ENCODE assay signal across 14 cellular contexts in genomic region chr2:198640463-198640862, GRCh38.
A peak's percentile ranks its signal among the peaks of the same experiment; 100 is the strongest.
DNase-seq lines count a peak whose midpoint lies in the region; ATAC-seq and TF ChIP-seq lines count a peak whose summit lies in the region.
"Had no signal": no experiment of that assay in that cellular context is flagged by ENCODE, and none has a peak within 500 bp of the region (broad histone marks: within the 10 kb centered on the region; RNA-seq: fewer than 3 reads in every experiment).

No MANE protein-coding gene starts in this region.

- H4K91ac ChIP-seq in IMR-90 (ENCODE audit: insufficient read depth, low read depth, low read length) = no peak overlapping the region

- H3K27me3 ChIP-seq in GM23248 (replicated peaks; ENCODE audit: insufficient read depth) (no peaks in the 10 kb centered on the region), IMR-90 (ENCODE audit: control insufficient read depth, insufficient read depth, low read length) (no peaks in the 10 kb centered on the region)

- CTCF ChIA-PET in IMR-90 (lab: Yijun Ruan, JAX) = interaction anchor here (0.6 to 1.1 kb wide), 3 partner anchors 17 to 259 kb away, joined by 3 to 4 read pairs (median 4); no protein-coding TSS in a partner anchor

- POLR2A ChIA-PET in IMR-90 (lab: Charles Lee; ENCODE audit: unreplicated experiment) = no interaction called here

- H3K4me2 ChIP-seq in GM23248 (ENCODE audit: unreplicated experiment) (no peak overlapping the region), IMR-90 (ENCODE audit: low read depth, low read length) (no peak overlapping the region)

- intact Hi-C loops in IMR-90 (cut with micrococcal nuclease) (no loop called here), left colon (cut with DNase I, micrococcal nuclease) (no loop called here)

- no peaks in the 10 kb centered on the region for H3K79me1 ChIP-seq in IMR-90 (ENCODE audit: low read depth in 1 of 2, low read length in 2 of 2)

- no peak overlapping the region for H4K8ac ChIP-seq in IMR-90 (ENCODE audit: low read depth in 2 of 2, low read length in 2 of 2)

- H3F3A ChIP-seq in GM23248 (ENCODE audit: insufficient read depth) = peaks cover 11% of the 10 kb centered on the region; the same call in 1 of the 2 replicates

- H2BK20ac ChIP-seq in IMR-90 (ENCODE audit: low read depth, low read length) = peak overlapping the region; percentile 51; the same call in 1 of the 2 replicates

- dilution Hi-C loops in IMR-90 (cut with HindIII; ENCODE audit: low sequenced_read_pairs, unreplicated experiment) = no loop called here

- H2BK5ac ChIP-seq in IMR-90 (ENCODE audit: low read depth, low read length, poor library complexity, severe bottlenecking) = no peak overlapping the region

- H3K4me1 ChIP-seq in GM23248 (ENCODE audit: insufficient read depth) (0 out of 2 replicates have a peak, but pooled peaks cover 12% of the 10 kb centered on the region), IMR-90 (ENCODE audit: control insufficient read depth, insufficient read depth, low read length) (no peaks in the 10 kb centered on the region)

- H3K9ac ChIP-seq in GM23248 = no peak overlapping the region
- no peak overlapping the region for H3K9ac ChIP-seq in IMR-90 (ENCODE audit: low read depth, low read length)

- no TSS peak for BruUV-seq in IMR-90 (replicated peaks; lab: Mats Ljungman, UMichigan)

- 0 out of 2 replicates have a peak, but pooled peaks cover 4% of the 10 kb centered on the region for H3K9me2 ChIP-seq in GM23248 (ENCODE audit: insufficient read depth)

- H3K9me1 ChIP-seq in IMR-90 (ENCODE audit: insufficient read depth, low read length) = no peaks in the 10 kb centered on the region

- H3K23ac ChIP-seq in IMR-90 (ENCODE audit: low read depth, low read length) = no peak overlapping the region

- H3K14ac ChIP-seq in IMR-90 (replicated peaks; ENCODE audit: low read depth, low read length) = no peak overlapping the region

- H2BK15ac ChIP-seq in IMR-90 (ENCODE audit: low read depth, low read length) = no peak overlapping the region

- no peaks in the 10 kb centered on the region for H4K20me1 ChIP-seq in GM23248 (ENCODE audit: insufficient read depth)
- no peaks in the 10 kb centered on the region for H4K20me1 ChIP-seq in IMR-90 (ENCODE audit: insufficient read depth, low read length)

- 0 out of 2 replicates have a peak overlapping the region, but pooled peaks have one; percentile 10 for H2BK120ac ChIP-seq in IMR-90 (ENCODE audit: low read depth, low read length)

- H3K18ac ChIP-seq in IMR-90 (ENCODE audit: low read depth, low read length) = no peak overlapping the region; the same call in 1 of the 2 replicates

- H3K4me3 ChIP-seq in GM23248 = no peak overlapping the region
- H3K4me3 ChIP-seq in IMR-90 (ENCODE audit: insufficient read depth, low read depth, low read length) = no peak overlapping the region

- H3K9me3 ChIP-seq in GM23248 (ENCODE audit: low read depth) = no peaks in the 10 kb centered on the region
- no peaks in the 10 kb centered on the region for H3K9me3 ChIP-seq in IMR-90 (ENCODE audit: control insufficient read depth, insufficient read depth, low read length)

- no peak overlapping the region; the same call in 1 of the 2 replicates for H4K5ac ChIP-seq in IMR-90 (ENCODE audit: low read depth, low read length)

- no peak overlapping the region for H3K27ac ChIP-seq in GM23248
- no peak overlapping the region for H3K27ac ChIP-seq in IMR-90 (ENCODE audit: insufficient read depth, low read length)

- WGBS in GM23248 (ENCODE audit: low coverage in 1 of 2, low lambda C conversion rate in 2 of 2, missing lambda C conversion rate in 2 of 2), 2 experiments = 55 to 63% methylated on average over 2 of the region's 2 CpGs
- no CpG with 5 or more reads among the region's 2 CpGs for WGBS in IMR-90 (ENCODE audit: extremely low coverage in 2 of 2, insufficient read length in 1 of 2), 2 experiments

- no peak overlapping the region for H2AK5ac ChIP-seq in IMR-90 (ENCODE audit: low read depth, low read length)

- DNase-seq in GM23248 = no peak
- DNase-seq in IMR-90 = no peak
- no peak for DNase-seq in left colon
- DNase-seq in activated CD4-positive, CD25-positive, alpha-beta regulatory T cell (lab: John Stamatoyannopoulos, UW) = no peak
- no peak for DNase-seq in activated CD4-positive, alpha-beta T cell treated with anti-CD3 and anti-CD28 coated beads, Interleukin-2, amount 50 U/mL, for 48 hours
- DNase-seq in SIG-M5 (lab: John Stamatoyannopoulos, UW) = no peak
- DNase-seq: C1 segment of cervical spinal cord; Calu3; CD4-positive, alpha-beta memory T cell; COR-L47; DMS53; DMS79 treated with DMSO at 0.1 percent for 48 hours; GF-D8; H7 had no signal

- no peak for TF ChIP-seq POLR2A in IMR-90 (IDR thresholded peaks at IDR 0.05; ENCODE audit: low read depth, low read length)

- H3K36me3 ChIP-seq in GM23248 (ENCODE audit: low read depth) = no peaks in the 10 kb centered on the region
- H3K36me3 ChIP-seq in IMR-90 (ENCODE audit: control insufficient read depth, insufficient read depth, low read length) = no peaks in the 10 kb centered on the region

- H3K79me2 ChIP-seq in GM23248 (ENCODE audit: insufficient read depth) = no peaks in the 10 kb centered on the region

- H3K4ac ChIP-seq in IMR-90 (ENCODE audit: low read depth, low read length) = no peak overlapping the region; the same call in 1 of the 2 replicates

- no peak for TF ChIP-seq RAD21 in IMR-90 (IDR thresholded peaks at IDR 0.05; ENCODE audit: low read length)

- in situ Hi-C loops in GM23248 (cut with MboI) (no loop called here), IMR-90 (cut with MboI; ENCODE audit: low sequenced_read_pairs) (no loop called here)

- H2AK9ac ChIP-seq in IMR-90 (replicated peaks; ENCODE audit: low read depth, low read length, poor library complexity) = no peak overlapping the region

- H3K56ac ChIP-seq in IMR-90 (ENCODE audit: extremely low read depth, insufficient read depth, low read length) = no peak overlapping the region

- no peak for TF ChIP-seq CTCF in IMR-90 (conservative IDR thresholded peaks at IDR 0.05; ENCODE audit: low read depth, low read length)

- ATAC-seq in IMR-90 (ENCODE audit: low read depth) (no peak), left colon (peak; percentile 81)

- H2AFZ ChIP-seq in GM23248 (peak overlapping the region; percentile 27; the same call in 1 of the 2 replicates), IMR-90 (replicated peaks; ENCODE audit: low read length, poor library complexity) (no peak overlapping the region)

TF ChIP-seq in IMR-90, 13 proteins besides CTCF, POLR2A, EP300 and RAD21:
- TF ChIP-seq CEBPB (IDR thresholded peaks at IDR 0.05; ENCODE audit: low read depth, low read length) = no peak
- no peak for TF ChIP-seq USF2 (IDR thresholded peaks at IDR 0.05; ENCODE audit: low read depth, low read length)
- TF ChIP-seq BHLHE40 (IDR thresholded peaks at IDR 0.05; ENCODE audit: low read depth, low read length) = no peak
- no peak for TF ChIP-seq NFE2L2 (IDR thresholded peaks at IDR 0.05; ENCODE audit: low read depth, low read length)
- TF ChIP-seq ELK1 (IDR thresholded peaks at IDR 0.05; ENCODE audit: borderline replicate concordance, low read depth, low read length) = no peak
- TF ChIP-seq CHD1 (IDR thresholded peaks at IDR 0.05; ENCODE audit: low read depth, low read length) = no peak
- TF ChIP-seq FOS (IDR thresholded peaks at IDR 0.05; ENCODE audit: low read depth, low read length) = no peak
- no peak for TF ChIP-seq RFX5 (IDR thresholded peaks at IDR 0.05; ENCODE audit: low read depth, low read length)
- TF ChIP-seq MXI1 (IDR thresholded peaks at IDR 0.05; ENCODE audit: borderline replicate concordance, low read depth, low read length) = no peak
- TF ChIP-seq RCOR1 (IDR thresholded peaks at IDR 0.05; ENCODE audit: insufficient replicate concordance, low read length) = no peak
- no peak for TF ChIP-seq SMC3 (IDR thresholded peaks at IDR 0.05; ENCODE audit: low read depth, low read length)
- no peak for TF ChIP-seq MAZ (IDR thresholded peaks at IDR 0.05; ENCODE audit: borderline replicate concordance, low read depth, low read length)
- no peak for TF ChIP-seq MAFK (IDR thresholded peaks at IDR 0.05; ENCODE audit: low read depth, low read length)
